In the genomic region with DNA sequence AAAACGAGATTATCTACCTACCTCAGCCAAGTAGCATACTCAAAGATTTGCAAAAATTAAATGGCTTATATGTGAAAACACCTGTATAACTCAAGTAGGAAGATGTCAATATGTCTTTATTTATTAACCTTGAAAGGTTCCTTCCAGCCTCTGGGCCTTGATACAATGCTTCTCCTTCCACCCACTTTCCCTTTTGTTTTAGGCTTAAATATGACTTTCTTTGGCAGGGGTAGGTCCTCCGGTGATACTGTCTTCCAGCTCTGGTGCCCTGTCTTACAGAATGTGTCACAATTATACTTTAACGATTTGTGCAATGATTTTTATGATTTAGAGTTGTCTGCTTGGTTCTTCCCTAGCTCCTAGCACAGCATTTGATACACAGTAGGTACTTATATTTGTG, we compare ENCODE assay signal across 19 cellular contexts. TPM values are rescaled to one million over a fixed set of nuclear protein-coding genes. Genes with fewer than 3 reads are reported as not detected.
DNase-seq lines count a peak whose midpoint lies in the region; ATAC-seq and FAIRE-seq lines count a peak whose summit lies in the region.
"Had no signal": no experiment of that assay in that cellular context is flagged by ENCODE, and none has a peak within 500 bp of the region (broad histone marks: within the 10 kb centered on the region; RNA-seq: fewer than 3 reads in every experiment).

No MANE protein-coding gene starts in this region.

- H3K27me3 ChIP-seq in GM23248 (replicated peaks; ENCODE audit: insufficient read depth): no peaks in the 10 kb centered on the region
- H3K27me3 ChIP-seq: colonic mucosa, uterus had no signal

- H3K4me3 Mint-ChIP-seq in activated T-cell treated with anti-CD3 and anti-CD28 coated beads, Interleukin-2, amount 50 U/mL, for 4 hours: peak overlapping the region; percentile 80
- peak overlapping the region; percentile 88 for H3K4me3 Mint-ChIP-seq in T-helper 17 cell
- H3K4me3 Mint-ChIP-seq in dendritic cell treated with granulocyte-macrophage colony-stimulating factor and Interleukin-4, amounts not matched to agents 40 ng/mL and 50 ng/mL, for 4 days: no peak overlapping the region
- H3K4me3 Mint-ChIP-seq in stimulated activated memory B cell treated with anti-CD40 and anti-IgM and Interleukin-4, amounts not matched to agents 10 μg/mL and 1 μg/mL and 100 μg/mL, for 72 hours: peak overlapping the region; percentile 49

- no peaks in the 10 kb centered on the region for H3K9me3 Mint-ChIP-seq in activated T-cell treated with anti-CD3 and anti-CD28 coated beads, Interleukin-2, amount 50 U/mL, for 4 hours
- H3K9me3 Mint-ChIP-seq in dendritic cell treated with granulocyte-macrophage colony-stimulating factor and Interleukin-4, amounts not matched to agents 40 ng/mL and 50 ng/mL, for 4 days: no peaks in the 10 kb centered on the region
- no peaks in the 10 kb centered on the region for H3K9me3 Mint-ChIP-seq in stimulated activated memory B cell treated with anti-CD40 and anti-IgM and Interleukin-4, amounts not matched to agents 10 μg/mL and 1 μg/mL and 100 μg/mL, for 72 hours
- H3K9me3 Mint-ChIP-seq: nephron had no signal

- H3K9ac ChIP-seq in GM23248: no peak overlapping the region

- no peak for ATAC-seq in activated T-cell treated with anti-CD3 and anti-CD28 coated beads, Interleukin-2, amount 50 U/mL, for 4 hours
- ATAC-seq in T-helper 17 cell: no peak
- no peak for ATAC-seq in stimulated activated memory B cell treated with anti-CD40 and anti-IgM and Interleukin-4, amounts not matched to agents 10 μg/mL and 1 μg/mL and 100 μg/mL, for 72 hours

- in situ Hi-C loops in GM23248 (cut with MboI): no loop called here

- H3K4me1 ChIP-seq in GM23248 (ENCODE audit: insufficient read depth): peaks cover 7% of the 10 kb centered on the region; the same call in 1 of the 2 replicates

- H3K9me3 ChIP-seq in T-helper 17 cell (ENCODE audit: control insufficient read depth, low read length, poor library complexity, severe bottlenecking): no peaks in the 10 kb centered on the region
- H3K9me3 ChIP-seq in GM23248 (ENCODE audit: low read depth): no peaks in the 10 kb centered on the region
- H3K9me3 ChIP-seq: colonic mucosa, uterus had no signal

- intact Hi-C loops in dendritic cell treated with granulocyte-macrophage colony-stimulating factor and Interleukin-4, amounts not matched to agents 40 ng/mL and 50 ng/mL, for 4 days (cut with micrococcal nuclease): no loop called here

- peaks cover 95% of the 10 kb centered on the region for H3K79me2 ChIP-seq in GM23248 (ENCODE audit: insufficient read depth)

- H3K27ac ChIP-seq in GM23248: no peak overlapping the region
- H3K27ac ChIP-seq: C4-2B, colonic mucosa, uterus, VCaP had no signal

- H3K4me2 ChIP-seq in GM23248 (ENCODE audit: unreplicated experiment): no peak overlapping the region

- no peak overlapping the region for H2AFZ ChIP-seq in GM23248

- H4K20me1 ChIP-seq in GM23248 (ENCODE audit: insufficient read depth): no peaks in the 10 kb centered on the region

- no peak overlapping the region for H3K4me3 ChIP-seq in GM23248
- H3K4me3 ChIP-seq: colonic mucosa, uterus had no signal

- H3K36me3 Mint-ChIP-seq in activated T-cell treated with anti-CD3 and anti-CD28 coated beads, Interleukin-2, amount 50 U/mL, for 4 hours (ENCODE audit: insufficient read depth): peaks cover 15% of the 10 kb centered on the region
- no peaks in the 10 kb centered on the region for H3K36me3 Mint-ChIP-seq in T-helper 17 cell (ENCODE audit: low read depth)
- peaks cover 24% of the 10 kb centered on the region for H3K36me3 Mint-ChIP-seq in dendritic cell treated with granulocyte-macrophage colony-stimulating factor and Interleukin-4, amounts not matched to agents 40 ng/mL and 50 ng/mL, for 4 days (ENCODE audit: low read depth)
- H3K36me3 Mint-ChIP-seq in stimulated activated memory B cell treated with anti-CD40 and anti-IgM and Interleukin-4, amounts not matched to agents 10 μg/mL and 1 μg/mL and 100 μg/mL, for 72 hours: peaks cover 8% of the 10 kb centered on the region

- H3K36me3 ChIP-seq in GM23248 (ENCODE audit: low read depth): no peaks in the 10 kb centered on the region
- H3K36me3 ChIP-seq: colonic mucosa, uterus had no signal

- no peaks in the 10 kb centered on the region for H3F3A ChIP-seq in GM23248 (ENCODE audit: insufficient read depth)

- DNase-seq in activated T-cell treated with anti-CD3 and anti-CD28 coated beads, Interleukin-2, amount 50 U/mL, for 4 hours: no peak
- no peak for DNase-seq in activated T-cell treated with anti-CD3 and anti-CD28 coated beads, Interleukin-2, amount 50 U/mL, for 1 hour
- DNase-seq in T-helper 17 cell: no peak
- DNase-seq in GM23248: no peak
- DNase-seq in islet precursor cell: no peak
- DNase-seq in GM19239 (ENCODE audit: insufficient read length, low spot score): no peak
- DNase-seq: colonic mucosa; hippocampal formation; mesenchymal stem cell; NCI-H748 treated with DMSO at 0.1 percent for 48 hours; posterior cingulate gyrus; SHP77 treated with DMSO at 0.1 percent for 48 hours; stimulated activated CD4-positive, alpha-beta T cell treated with anti-CD3 and anti-CD28 coated beads, Interleukin-1b, Interleukin-23, amount 100 ng/mL, for 48 hours; uterus had no signal

- H3K27ac Mint-ChIP-seq in T-helper 17 cell: no peak overlapping the region
- H3K27ac Mint-ChIP-seq in dendritic cell treated with granulocyte-macrophage colony-stimulating factor and Interleukin-4, amounts not matched to agents 40 ng/mL and 50 ng/mL, for 4 days: peak overlapping the region; percentile 62
- H3K27ac Mint-ChIP-seq in stimulated activated memory B cell treated with anti-CD40 and anti-IgM and Interleukin-4, amounts not matched to agents 10 μg/mL and 1 μg/mL and 100 μg/mL, for 72 hours: peak overlapping the region; percentile 22
- H3K27ac Mint-ChIP-seq: nephron had no signal

- FAIRE-seq in GM19239 (lab: Jason Lieb, UNC): no peak

- H3K9me2 ChIP-seq in GM23248 (ENCODE audit: insufficient read depth): no peaks in the 10 kb centered on the region

- WGBS in GM23248 (ENCODE audit: low coverage in 1 of 2, low lambda C conversion rate in 2 of 2, missing lambda C conversion rate in 2 of 2), 2 experiments: 95 to 98% methylated on average over 3 of the region's 3 CpGs

- H3K27me3 Mint-ChIP-seq in activated T-cell treated with anti-CD3 and anti-CD28 coated beads, Interleukin-2, amount 50 U/mL, for 4 hours (ENCODE audit: low read depth): no peaks in the 10 kb centered on the region
- no peaks in the 10 kb centered on the region for H3K27me3 Mint-ChIP-seq in T-helper 17 cell
- no peaks in the 10 kb centered on the region for H3K27me3 Mint-ChIP-seq in dendritic cell treated with granulocyte-macrophage colony-stimulating factor and Interleukin-4, amounts not matched to agents 40 ng/mL and 50 ng/mL, for 4 days
- H3K27me3 Mint-ChIP-seq in stimulated activated memory B cell treated with anti-CD40 and anti-IgM and Interleukin-4, amounts not matched to agents 10 μg/mL and 1 μg/mL and 100 μg/mL, for 72 hours: no peaks in the 10 kb centered on the region

- peaks cover 67% of the 10 kb centered on the region for H3K4me1 Mint-ChIP-seq in activated T-cell treated with anti-CD3 and anti-CD28 coated beads, Interleukin-2, amount 50 U/mL, for 4 hours (ENCODE audit: low read depth)
- peaks cover 42% of the 10 kb centered on the region for H3K4me1 Mint-ChIP-seq in T-helper 17 cell
- H3K4me1 Mint-ChIP-seq in dendritic cell treated with granulocyte-macrophage colony-stimulating factor and Interleukin-4, amounts not matched to agents 40 ng/mL and 50 ng/mL, for 4 days (ENCODE audit: low read depth): peaks cover 32% of the 10 kb centered on the region
- peaks cover 42% of the 10 kb centered on the region for H3K4me1 Mint-ChIP-seq in stimulated activated memory B cell treated with anti-CD40 and anti-IgM and Interleukin-4, amounts not matched to agents 10 μg/mL and 1 μg/mL and 100 μg/mL, for 72 hours

RNA-seq across cellular contexts. Expression of a gene that starts 4.1 kb away (rescaled TPM):
- 10 to 100 TPM; 47.9 to 56.7 (median 51.9) TPM for total RNA-seq in activated T-cell treated with anti-CD3 and anti-CD28 coated beads, Interleukin-2, amount 50 U/mL, for 4 hours
- total RNA-seq in T-helper 17 cell: 10 to 100 TPM; 50.0 to 53.5 TPM
- 13.6 and 20.4 TPM in 2 replicates for total RNA-seq in GM23248 (2014; rRNA removed; shearing (Covaris generic))
- polyA plus RNA-seq in GM23248 (2016; fragmentation: Nextera tagmentation; extraction: Ambion mirVana): 6.8 and 9.6 TPM in 2 replicates

RNA-seq across cellular contexts. Expression of a gene that starts 4.5 kb away (rescaled TPM):
- total RNA-seq in activated T-cell treated with anti-CD3 and anti-CD28 coated beads, Interleukin-2, amount 50 U/mL, for 4 hours: 10 to 100 TPM; 12.1 to 16.0 (median 15.5) TPM
- total RNA-seq in T-helper 17 cell: 10 to 100 TPM; 13.0 to 17.9 TPM
- 9.4 and 13.2 TPM in 2 replicates for total RNA-seq in GM23248 (2014; rRNA removed; shearing (Covaris generic))
- 7.8 and 8.1 TPM in 2 replicates for polyA plus RNA-seq in GM23248 (2016; fragmentation: Nextera tagmentation; extraction: Ambion mirVana)
